31 cellular contexts compared by ENCODE assay signal in the genomic region with DNA sequence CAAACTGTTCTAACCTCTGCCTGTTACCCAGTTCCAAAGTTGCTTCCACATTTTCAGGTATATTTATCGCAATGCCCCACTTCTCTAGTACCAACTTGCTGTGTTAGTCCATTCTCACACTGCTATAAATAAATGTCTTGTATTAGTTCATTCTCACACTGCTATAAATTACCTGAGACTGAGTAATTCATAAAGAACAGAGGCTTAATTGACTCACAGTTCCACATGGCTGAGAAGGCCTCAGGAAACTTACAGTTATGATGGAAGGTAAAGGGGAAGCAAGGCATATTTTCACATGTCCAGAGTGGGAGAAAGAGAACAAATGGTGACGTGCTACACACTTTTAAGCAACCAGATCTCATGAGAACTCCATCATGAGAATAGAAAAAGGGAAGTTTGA.
"Had no signal": no experiment of that assay in that cellular context is flagged by ENCODE, and none has a peak within 500 bp of the region (broad histone marks: within the 10 kb centered on the region; RNA-seq: fewer than 3 reads in every experiment).

No MANE protein-coding gene starts in this region.

- H3K4me3 ChIP-seq: esophagus squamous epithelium, gastroesophageal sphincter, heart right ventricle had no signal

- H3K36me3 ChIP-seq: brain microvascular endothelial cell, esophagus squamous epithelium, gastroesophageal sphincter, heart right ventricle, WERI-Rb-1 had no signal

- H3K27me3 Mint-ChIP-seq: activated B cell treated with CpG ODN at 0.5 μM for 24 hours; activated CD8-positive, alpha-beta T cell treated with anti-CD3 and anti-CD28 coated beads for 36 hours; activated T-helper 17 cell treated with anti-CD3 and anti-CD28 coated beads, Interleukin-2, amount 50 U/mL, for 72 hours; effector memory CD8-positive, alpha-beta T cell; T-helper 17 cell had no signal

- H3K4me3 Mint-ChIP-seq: activated B cell treated with CpG ODN at 0.5 μM for 24 hours; activated CD8-positive, alpha-beta T cell treated with anti-CD3 and anti-CD28 coated beads for 36 hours; activated naive CD8-positive, alpha-beta T cell; activated T-cell treated with anti-CD3 and anti-CD28 coated beads, Interleukin-2, amount 50 U/mL, for 4 hours; activated T-helper 17 cell treated with anti-CD3 and anti-CD28 coated beads, Interleukin-2, amount 50 U/mL, for 72 hours; effector memory CD8-positive, alpha-beta T cell; T-helper 17 cell; T-helper 2 cell treated with Interferon-gamma antibody and Interleukin-4, amounts not matched to agents 5 μg/mL and 100 μg/mL, for 36 hours had no signal

- DNase-seq: activated B cell treated with CpG ODN at 0.5 μM for 24 hours; activated CD4-positive, alpha-beta T cell treated with anti-CD3 and anti-CD28 coated beads for 48 hours; activated CD4-positive, alpha-beta T cell treated with anti-CD3 and anti-CD28 coated beads, Interleukin-2, amount 50 U/mL, for 1 hour; activated CD4-positive, alpha-beta T cell treated with anti-CD3 and anti-CD28 coated beads, Interleukin-2, amount 50 U/mL, for 48 hours; activated CD8-positive, alpha-beta memory T cell treated with anti-CD3 and anti-CD28 coated beads for 24 hours; activated CD8-positive, alpha-beta T cell treated with anti-CD3 and anti-CD28 coated beads for 36 hours; activated effector memory CD4-positive, alpha-beta T cell treated with Interleukin-2 at 50 U/mL for 16 hours; activated gamma-delta T cell treated with Interleukin-2 at 50 U/mL for 16 hours; activated naive CD4-positive, alpha-beta T cell treated with anti-CD3 and anti-CD28 coated beads, Interleukin-2, amount 50 U/mL, for 16 hours; activated naive CD4-positive, alpha-beta T cell treated with Interleukin-2 at 50 U/mL for 16 hours; activated T-cell treated with anti-CD3 and anti-CD28 coated beads, Interleukin-2, amount 50 U/mL, for 4 hours; amniotic stem cell; anterior cingulate cortex; brain microvascular endothelial cell; caudate nucleus; cortex of kidney; dermis blood vessel endothelial cell; effector CD4-positive, alpha-beta T cell; effector memory CD8-positive, alpha-beta T cell; esophagus squamous epithelium; foreskin melanocyte; heart right ventricle; T-helper 17 cell; T1000; WERI-Rb-1 had no signal

- H3K36me3 Mint-ChIP-seq: activated naive CD8-positive, alpha-beta T cell had no signal

- H3K4me1 ChIP-seq: esophagus squamous epithelium, gastroesophageal sphincter, heart right ventricle had no signal

- H3K27ac Mint-ChIP-seq: activated B cell treated with CpG ODN at 0.5 μM for 24 hours; activated CD8-positive, alpha-beta T cell treated with anti-CD3 and anti-CD28 coated beads for 36 hours; activated naive CD8-positive, alpha-beta T cell; activated T-helper 17 cell treated with anti-CD3 and anti-CD28 coated beads, Interleukin-2, amount 50 U/mL, for 72 hours; effector memory CD8-positive, alpha-beta T cell; T-helper 17 cell; T-helper 2 cell treated with Interferon-gamma antibody and Interleukin-4, amounts not matched to agents 5 μg/mL and 100 μg/mL, for 36 hours had no signal

- H3K27ac ChIP-seq: brain microvascular endothelial cell, epithelial cell of prostate, esophagus squamous epithelium, gastroesophageal sphincter, heart right ventricle, WERI-Rb-1 had no signal

- H3K27me3 ChIP-seq: brain microvascular endothelial cell, esophagus squamous epithelium, gastroesophageal sphincter, heart right ventricle had no signal

- H3K9me3 Mint-ChIP-seq: activated B cell treated with CpG ODN at 0.5 μM for 24 hours had no signal

- ATAC-seq: activated CD4-positive, CD25-positive, alpha-beta regulatory T cell treated with anti-CD3 and anti-CD28 coated beads, Interleukin-2, amount 50 U/mL, for 24 hours; activated CD8-positive, alpha-beta T cell treated with anti-CD3 and anti-CD28 coated beads for 36 hours; activated T-cell treated with anti-CD3 and anti-CD28 coated beads, Interleukin-2, amount 50 U/mL, for 4 hours; activated T-helper 17 cell treated with anti-CD3 and anti-CD28 coated beads, Interleukin-2, amount 50 U/mL, for 72 hours; effector memory CD8-positive, alpha-beta T cell; gastroesophageal sphincter; heart right ventricle; T-helper 17 cell had no signal

- H3K4me1 Mint-ChIP-seq: activated B cell treated with CpG ODN at 0.5 μM for 24 hours; activated T-helper 17 cell treated with anti-CD3 and anti-CD28 coated beads, Interleukin-2, amount 50 U/mL, for 72 hours; T-helper 17 cell had no signal
